13 cellular contexts compared by ENCODE assay signal in genomic region chr22:33111491-33111890, GRCh38. TPM values are rescaled to one million over a fixed set of nuclear protein-coding genes. Genes with fewer than 3 reads are reported as not detected.
"Had no signal": no experiment of that assay in that cellular context is flagged by ENCODE, and none has a peak within 500 bp of the region (broad histone marks: within the 10 kb centered on the region; RNA-seq: fewer than 3 reads in every experiment).

No MANE protein-coding gene starts in this region.

- H3K4me3 ChIP-seq: dorsolateral prefrontal cortex, gastrocnemius medialis, heart right ventricle, lower lobe of right lung, pancreas, stomach, testis had no signal

- DNase-seq: activated CD4-positive, CD25-positive, alpha-beta regulatory T cell treated with anti-CD3 and anti-CD28 coated beads, Interleukin-2, amount 50 U/mL, for 72 hours; activated naive CD4-positive, alpha-beta T cell treated with anti-CD3 and anti-CD28 coated beads, Interleukin-2, amount 10 ng/mL, durations not matched to agents 7 days and 5 days; dorsolateral prefrontal cortex; erythroblast; gastrocnemius medialis; heart right ventricle; lower lobe of right lung; pancreas; stimulated activated CD4-positive, alpha-beta T cell treated with anti-CD3 and anti-CD28 coated beads, Interleukin-1b, Interleukin-23, amount 100 ng/mL, for 48 hours; stomach; testis had no signal

- H3K27me3 ChIP-seq: dorsolateral prefrontal cortex, gastrocnemius medialis, pancreas, stomach, testis had no signal

- H3K36me3 ChIP-seq: gastrocnemius medialis, heart right ventricle, lower lobe of right lung, pancreas, stomach had no signal

- H3K4me1 ChIP-seq: gastrocnemius medialis, heart right ventricle, lower lobe of right lung, pancreas, stomach, testis had no signal

- H3K27ac ChIP-seq: gastrocnemius medialis, heart right ventricle, lower lobe of right lung, pancreas, stomach, testis had no signal

- H3K9me3 ChIP-seq: gastrocnemius medialis, heart right ventricle, lower lobe of right lung, pancreas, stomach, testis had no signal

RNA-seq across cellular contexts. Expression of gene SYN3, which starts 53.3 kb away (rescaled TPM):
- total RNA-seq: activated CD8-positive, alpha-beta memory T cell treated with anti-CD3 and anti-CD28 coated beads for 36 hours; activated T-helper 17 cell treated with anti-CD3 and anti-CD28 coated beads, Interleukin-2, amount 50 U/mL, for 72 hours had no signal
- polyA plus RNA-seq: stomach had no signal
